In the genomic region with DNA sequence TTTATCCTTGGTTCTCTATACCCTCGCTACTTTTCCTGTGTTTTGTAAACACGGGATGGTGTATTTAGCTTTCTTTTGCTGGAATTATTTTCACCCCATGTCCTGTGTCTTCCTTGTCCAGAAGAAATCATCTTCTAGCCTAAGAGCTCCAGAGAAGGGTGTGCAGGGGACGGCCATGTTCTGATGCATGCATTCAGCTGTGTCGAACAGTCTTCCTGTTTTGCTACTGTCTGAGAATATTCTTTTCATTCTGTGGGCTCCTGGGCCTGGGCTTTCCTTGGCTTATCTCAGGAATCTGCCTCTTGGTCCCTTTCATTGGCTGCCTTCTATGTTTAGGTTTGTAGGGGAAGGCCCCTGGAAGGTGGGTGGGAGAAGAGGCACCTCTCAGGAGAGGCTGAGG, we compare ENCODE assay signal across 22 cellular contexts. TPM values are rescaled to one million over a fixed set of nuclear protein-coding genes. Genes with fewer than 3 reads are reported as not detected.
DNase-seq lines count a peak whose midpoint lies in the region; ATAC-seq and TF ChIP-seq lines count a peak whose summit lies in the region.
"Had no signal": no experiment of that assay in that cellular context is flagged by ENCODE, and none has a peak within 500 bp of the region (broad histone marks: within the 10 kb centered on the region; RNA-seq: fewer than 3 reads in every experiment).

No MANE protein-coding gene starts in this region.

- H4K20me1 ChIP-seq in PC-9 (ENCODE audit: insufficient read depth), result no peaks in the 10 kb centered on the region

- H3K9me3 ChIP-seq in PC-9 (ENCODE audit: insufficient read depth, low read depth), result no peaks in the 10 kb centered on the region
- H3K9me3 ChIP-seq in colonic mucosa, result no peaks in the 10 kb centered on the region
- H3K9me3 ChIP-seq: BE2C, SJSA1 had no signal

- ATAC-seq in activated CD8-positive, alpha-beta T cell treated with anti-CD3 and anti-CD28 coated beads, Interleukin-2, amount 10 ng/mL, durations not matched to agents 7 days and 5 days, result no peak
- ATAC-seq in activated CD8-positive, alpha-beta T cell treated with anti-CD3 and anti-CD28 coated beads for 36 hours, result no peak
- ATAC-seq in HG03378 (IDR thresholded peaks at IDR 0.05; ENCODE audit: unreplicated experiment) (no peak), GM19463 (IDR thresholded peaks at IDR 0.05; ENCODE audit: unreplicated experiment) (no peak)
- ATAC-seq: T-cell had no signal

- POLR2A ChIA-PET in activated CD8-positive, alpha-beta T cell treated with anti-CD3 and anti-CD28 coated beads, Interleukin-2, amount 10 ng/mL, durations not matched to agents 7 days and 5 days (lab: Charles Lee), result no interaction called here
- POLR2A ChIA-PET in activated CD8-positive, alpha-beta T cell treated with anti-CD3 and anti-CD28 coated beads for 36 hours (lab: Charles Lee), result no interaction called here
- POLR2A ChIA-PET in PC-9 (lab: Charles Lee; ENCODE audit: unreplicated experiment), result interaction anchor here (0.6 to 0.7 kb wide), 2 partner anchors 18 to 345 kb away, joined by 3 read pairs; no protein-coding TSS in a partner anchor

- no peak overlapping the region for H3K9ac ChIP-seq in colonic mucosa (ENCODE audit: low read depth in 2 of 2, low read length in 2 of 2)

- H3K36me3 ChIP-seq in PC-9 (ENCODE audit: low read depth) (no peaks in the 10 kb centered on the region), colonic mucosa (no peaks in the 10 kb centered on the region)
- H3K36me3 ChIP-seq: BE2C, SJSA1 had no signal

- 0 out of 2 replicates have a peak overlapping the region, but pooled peaks have one; percentile 47 for H3K4me3 ChIP-seq in PC-9
- peak overlapping the region; percentile 9 for H3K4me3 ChIP-seq in colonic mucosa
- H3K4me3 ChIP-seq: SJSA1 had no signal

- H3F3A ChIP-seq in PC-9 (ENCODE audit: insufficient read depth, low read depth), result no peaks in the 10 kb centered on the region

- H3K27ac ChIP-seq in PC-9 (no peak overlapping the region), colonic mucosa (no peak overlapping the region)
- H3K27ac ChIP-seq: SJSA1 had no signal

- H3K27me3 ChIP-seq in PC-9 (ENCODE audit: insufficient read depth, low read depth) (no peaks in the 10 kb centered on the region), colonic mucosa (no peaks in the 10 kb centered on the region)
- H3K27me3 ChIP-seq: BE2C, SJSA1 had no signal

- intact Hi-C loops in activated CD8-positive, alpha-beta T cell treated with anti-CD3 and anti-CD28 coated beads for 36 hours (cut with micrococcal nuclease), result no loop called here
- intact Hi-C loops in PC-9 (cut with micrococcal nuclease; ENCODE audit: unreplicated experiment), result no loop called here
- intact Hi-C loops in colonic mucosa (cut with DNase I), result no loop called here

- no peaks in the 10 kb centered on the region for H3K36me3 Mint-ChIP-seq in activated CD8-positive, alpha-beta T cell treated with anti-CD3 and anti-CD28 coated beads, Interleukin-2, amount 10 ng/mL, durations not matched to agents 7 days and 5 days (ENCODE audit: low read depth)
- no peaks in the 10 kb centered on the region for H3K36me3 Mint-ChIP-seq in activated CD8-positive, alpha-beta T cell treated with anti-CD3 and anti-CD28 coated beads for 36 hours (ENCODE audit: low read depth)

- no peak overlapping the region; the same call in 1 of the 2 replicates for H2AFZ ChIP-seq in PC-9

- DNase-seq in activated CD8-positive, alpha-beta T cell treated with anti-CD3 and anti-CD28 coated beads, Interleukin-2, amount 10 ng/mL, durations not matched to agents 7 days and 5 days, result no peak
- no peak for DNase-seq in activated CD8-positive, alpha-beta T cell treated with anti-CD3 and anti-CD28 coated beads for 36 hours
- DNase-seq in PC-9 (no peak), colonic mucosa (no peak), NOMO-1 treated with DMSO at 0.1 percent for 48 hours (lab: John Stamatoyannopoulos, UW; ENCODE audit: unreplicated experiment) (no peak), NCI-H345 treated with DMSO at 0.1 percent for 48 hours (lab: John Stamatoyannopoulos, UW; ENCODE audit: unreplicated experiment) (no peak)
- DNase-seq: BE2C; CD4-positive, alpha-beta T cell; NCI-H1092; NCI-H1417 treated with DMSO at 0.1 percent for 48 hours; NCI-H1694 treated with DMSO at 0.1 percent for 48 hours; NCI-H2081 treated with DMSO at 0.1 percent for 48 hours; NCI-H2171; NCI-H345; NCI-H524 treated with DMSO at 0.1 percent for 48 hours; Right ventricle myocardium superior; RPMI8226; T-cell had no signal

- no peaks in the 10 kb centered on the region for H3K9me3 Mint-ChIP-seq in activated CD8-positive, alpha-beta T cell treated with anti-CD3 and anti-CD28 coated beads, Interleukin-2, amount 10 ng/mL, durations not matched to agents 7 days and 5 days (ENCODE audit: insufficient read depth)
- no peaks in the 10 kb centered on the region for H3K9me3 Mint-ChIP-seq in activated CD8-positive, alpha-beta T cell treated with anti-CD3 and anti-CD28 coated beads for 36 hours
- H3K9me3 Mint-ChIP-seq: CD4-positive, alpha-beta T cell; IgD-negative memory B cell; T-cell had no signal

- no peaks in the 10 kb centered on the region for H3K4me1 ChIP-seq in PC-9 (replicated peaks; ENCODE audit: insufficient read depth)
- no peaks in the 10 kb centered on the region for H3K4me1 ChIP-seq in colonic mucosa
- H3K4me1 ChIP-seq: SJSA1 had no signal

- peaks cover 2% of the 10 kb centered on the region for H3K4me1 Mint-ChIP-seq in activated CD8-positive, alpha-beta T cell treated with anti-CD3 and anti-CD28 coated beads, Interleukin-2, amount 10 ng/mL, durations not matched to agents 7 days and 5 days (ENCODE audit: low read depth)
- no peaks in the 10 kb centered on the region for H3K4me1 Mint-ChIP-seq in activated CD8-positive, alpha-beta T cell treated with anti-CD3 and anti-CD28 coated beads for 36 hours (ENCODE audit: low read depth)
- H3K4me1 Mint-ChIP-seq: T-cell had no signal

- H3K79me2 ChIP-seq in PC-9 (ENCODE audit: low read depth), result no peaks in the 10 kb centered on the region

- H3K4me3 Mint-ChIP-seq in activated CD8-positive, alpha-beta T cell treated with anti-CD3 and anti-CD28 coated beads, Interleukin-2, amount 10 ng/mL, durations not matched to agents 7 days and 5 days, result no peak overlapping the region
- H3K4me3 Mint-ChIP-seq in activated CD8-positive, alpha-beta T cell treated with anti-CD3 and anti-CD28 coated beads for 36 hours, result no peak overlapping the region
- H3K4me3 Mint-ChIP-seq: CD4-positive, alpha-beta T cell; T-cell had no signal

- H3K4me2 ChIP-seq in PC-9, result peak overlapping the region; percentile 71

- H3K9me2 ChIP-seq in PC-9 (ENCODE audit: insufficient read depth), result no peaks in the 10 kb centered on the region

- CTCF ChIA-PET in activated CD8-positive, alpha-beta T cell treated with anti-CD3 and anti-CD28 coated beads, Interleukin-2, amount 10 ng/mL, durations not matched to agents 7 days and 5 days (lab: Charles Lee), result interaction anchor here (0.6 to 3.7 kb wide), 3 partner anchors 10 to 148 kb away, joined by 5 to 28 read pairs (median 5); no protein-coding TSS in a partner anchor
- CTCF ChIA-PET in activated CD8-positive, alpha-beta T cell treated with anti-CD3 and anti-CD28 coated beads for 36 hours (lab: Charles Lee), result interaction anchor here (0.8 to 1.6 kb wide), 2 partner anchors 9 to 52 kb away, joined by 3 to 5 read pairs; no protein-coding TSS in a partner anchor
- CTCF ChIA-PET in PC-9 (lab: Charles Lee), result interaction anchor here (0.7 kb wide), 1 partner anchor 52 kb away, joined by 5 read pairs; no protein-coding TSS in a partner anchor

- H3K27ac Mint-ChIP-seq in activated CD8-positive, alpha-beta T cell treated with anti-CD3 and anti-CD28 coated beads, Interleukin-2, amount 10 ng/mL, durations not matched to agents 7 days and 5 days, result peak overlapping the region; percentile 33
- H3K27ac Mint-ChIP-seq in activated CD8-positive, alpha-beta T cell treated with anti-CD3 and anti-CD28 coated beads for 36 hours, result no peak overlapping the region
- H3K27ac Mint-ChIP-seq: CD4-positive, alpha-beta T cell; IgD-negative memory B cell; T-cell had no signal

- H3K27me3 Mint-ChIP-seq in activated CD8-positive, alpha-beta T cell treated with anti-CD3 and anti-CD28 coated beads, Interleukin-2, amount 10 ng/mL, durations not matched to agents 7 days and 5 days (ENCODE audit: low read depth), result no peaks in the 10 kb centered on the region
- H3K27me3 Mint-ChIP-seq in activated CD8-positive, alpha-beta T cell treated with anti-CD3 and anti-CD28 coated beads for 36 hours, result no peaks in the 10 kb centered on the region
- H3K27me3 Mint-ChIP-seq: CD4-positive, alpha-beta T cell; T-cell had no signal

- no TSS peak for BruUV-seq in PC-9 (replicated peaks; lab: Mats Ljungman, UMichigan)

- no peak for TF ChIP-seq CTCF in activated CD8-positive, alpha-beta T cell treated with anti-CD3 and anti-CD28 coated beads for 36 hours (IDR thresholded peaks at IDR 0.05)
- TF ChIP-seq CTCF in PC-9 (conservative IDR thresholded peaks at IDR 0.05) (no peak), colonic mucosa (IDR thresholded peaks at IDR 0.05) (no peak)

RNA-seq across cellular contexts. Expression of a gene that starts 10.6 kb away (rescaled TPM):
- total RNA-seq in activated CD8-positive, alpha-beta T cell treated with anti-CD3 and anti-CD28 coated beads, Interleukin-2, amount 10 ng/mL, durations not matched to agents 7 days and 5 days, result not detected
- total RNA-seq in activated CD8-positive, alpha-beta T cell treated with anti-CD3 and anti-CD28 coated beads for 36 hours, result not detected
- not detected in 2 replicates for total RNA-seq in PC-9 (2021)
- total RNA-seq in colonic mucosa, result not detected
- total RNA-seq: CD4-positive, alpha-beta T cell; Right ventricle myocardium superior; SJSA1; T-cell had no signal

RNA-seq across cellular contexts. Expression of a gene that starts 45.0 kb away (rescaled TPM):
- total RNA-seq in activated CD8-positive, alpha-beta T cell treated with anti-CD3 and anti-CD28 coated beads, Interleukin-2, amount 10 ng/mL, durations not matched to agents 7 days and 5 days, result 10 to 100 TPM; 19.8 to 20.8 TPM
- 10 to 100 TPM; 22.6 to 24.9 TPM for total RNA-seq in activated CD8-positive, alpha-beta T cell treated with anti-CD3 and anti-CD28 coated beads for 36 hours
- total RNA-seq in PC-9 (2021), result 37.6 and 43.0 TPM in 2 replicates
- total RNA-seq in colonic mucosa, result 10 to 100 TPM; 33.3 to 34.6 TPM
